In the genomic region with DNA sequence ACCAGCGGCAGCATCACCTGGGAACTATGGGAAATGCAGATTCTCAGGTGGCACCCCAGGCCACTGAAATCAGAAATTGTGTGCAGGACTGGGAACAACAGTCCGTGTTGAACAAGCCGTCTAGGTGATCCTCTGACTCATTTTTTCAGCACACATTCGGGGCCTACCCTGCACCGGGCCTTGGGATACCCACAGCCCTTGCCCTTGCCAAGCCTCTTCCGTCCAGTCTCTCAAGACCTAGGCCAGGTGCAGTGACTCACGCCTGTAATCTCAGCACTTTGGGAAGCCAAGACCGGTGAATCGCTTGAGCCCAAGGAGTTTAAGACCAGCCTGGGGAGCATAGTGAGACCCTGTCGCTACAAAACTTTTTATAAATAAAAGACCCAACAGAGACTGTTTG, we compare ENCODE assay signal across 28 cellular contexts. TPM values are rescaled to one million over a fixed set of nuclear protein-coding genes. Genes with fewer than 3 reads are reported as not detected.
A peak's percentile ranks its signal among the peaks of the same experiment; 100 is the strongest.
DNase-seq lines count a peak whose midpoint lies in the region; ATAC-seq and TF ChIP-seq lines count a peak whose summit lies in the region.
"Had no signal": no experiment of that assay in that cellular context is flagged by ENCODE, and none has a peak within 500 bp of the region (broad histone marks: within the 10 kb centered on the region; RNA-seq: fewer than 3 reads in every experiment).

No MANE protein-coding gene starts in this region.

- TF ChIP-seq POLR2A in adrenal gland (IDR thresholded peaks at IDR 0.05), result no peak

- H3K4me3 Mint-ChIP-seq in CD8-positive, alpha-beta T cell, result no peak overlapping the region
- H3K4me3 Mint-ChIP-seq in activated naive CD8-positive, alpha-beta T cell treated with anti-CD3 and anti-CD28 coated beads, Interleukin-2, amount 10 ng/mL, durations not matched to agents 7 days and 5 days, result no peak overlapping the region
- H3K4me3 Mint-ChIP-seq in natural killer cell treated with Interleukin-12 subunit alpha and Interleukin-12 subunit beta and Interleukin-15 and Interleukin-18, amount 100 ng/mL, for 72 hours, result no peak overlapping the region
- H3K4me3 Mint-ChIP-seq: activated CD4-positive, alpha-beta memory T cell treated with anti-CD3 and anti-CD28 coated beads, Interleukin-2, amount 10 ng/mL, durations not matched to agents 7 days and 5 days; CD4-positive, CD25-positive, alpha-beta regulatory T cell; nephron had no signal

- peak overlapping the region; percentile 28 to 89 (median 71); a peak in 21 of 22 replicates for H3K4me2 ChIP-seq in BLaER1 treated with 17β-estradiol and CSF1 and Interleukin-3, amounts not matched to agents 10 nM and 100 nM

- H3K4me3 ChIP-seq in BLaER1 treated with 17β-estradiol and CSF1 and Interleukin-3, amounts not matched to agents 10 nM and 100 nM, result no peak overlapping the region
- H3K4me3 ChIP-seq in CD8-positive, alpha-beta T cell (ENCODE audit: low read depth, low read length), result no peak overlapping the region
- no peak overlapping the region for H3K4me3 ChIP-seq in WERI-Rb-1 (ENCODE audit: low read depth, low read length)
- H3K4me3 ChIP-seq in adrenal gland, result no peak overlapping the region
- H3K4me3 ChIP-seq in MG63, result no peak overlapping the region
- H3K4me3 ChIP-seq: body of pancreas, esophagus squamous epithelium, ovary had no signal

- H3K9ac ChIP-seq in BLaER1 treated with 17β-estradiol and CSF1 and Interleukin-3, amounts not matched to agents 10 nM and 100 nM, result peak overlapping the region in 7 of 11 experiments; percentile 13 to 51 (median 32); a peak in 5 of 22 replicates

- no peak for ATAC-seq in CD8-positive, alpha-beta T cell
- no peak for ATAC-seq in activated naive CD8-positive, alpha-beta T cell treated with anti-CD3 and anti-CD28 coated beads, Interleukin-2, amount 10 ng/mL, durations not matched to agents 7 days and 5 days (ENCODE audit: low read depth)
- no peak for ATAC-seq in natural killer cell treated with Interleukin-12 subunit alpha and Interleukin-12 subunit beta and Interleukin-15 and Interleukin-18, amount 100 ng/mL, for 72 hours
- ATAC-seq: body of pancreas, foreskin keratinocyte had no signal

- H4K20me1 ChIP-seq in BLaER1 treated with 17β-estradiol and CSF1 and Interleukin-3, amounts not matched to agents 10 nM and 100 nM, result peaks cover 0 to 98% (median 49%) of the 10 kb centered on the region in 11 experiments; a peak in 19 of 22 replicates

- no peaks in the 10 kb centered on the region for H3K27me3 ChIP-seq in BLaER1 treated with 17β-estradiol and CSF1 and Interleukin-3, amounts not matched to agents 10 nM and 100 nM
- H3K27me3 ChIP-seq in CD8-positive, alpha-beta T cell (ENCODE audit: insufficient read depth, low read length), result no peaks in the 10 kb centered on the region
- H3K27me3 ChIP-seq in WERI-Rb-1 (ENCODE audit: insufficient read depth, low read depth, severe bottlenecking) (no peaks in the 10 kb centered on the region), adrenal gland (no peaks in the 10 kb centered on the region), MG63 (no peaks in the 10 kb centered on the region)
- H3K27me3 ChIP-seq: body of pancreas, esophagus squamous epithelium, foreskin keratinocyte, ovary had no signal

- H3K4me1 Mint-ChIP-seq in CD8-positive, alpha-beta T cell (ENCODE audit: low read depth), result peaks cover 36% of the 10 kb centered on the region
- H3K4me1 Mint-ChIP-seq in activated naive CD8-positive, alpha-beta T cell treated with anti-CD3 and anti-CD28 coated beads, Interleukin-2, amount 10 ng/mL, durations not matched to agents 7 days and 5 days, result peaks cover 37% of the 10 kb centered on the region
- peaks cover 34 to 42% of the 10 kb centered on the region in 2 donors for H3K4me1 Mint-ChIP-seq in natural killer cell treated with Interleukin-12 subunit alpha and Interleukin-12 subunit beta and Interleukin-15 and Interleukin-18, amount 100 ng/mL, for 72 hours (ENCODE audit: low read depth in 2 of 2)

- CTCF ChIA-PET in CD8-positive, alpha-beta T cell (lab: Charles Lee), result no interaction called here

- TF ChIP-seq CTCF in CD8-positive, alpha-beta T cell (IDR thresholded peaks at IDR 0.05), result no peak
- TF ChIP-seq CTCF in WERI-Rb-1 (IDR thresholded peaks at IDR 0.05; ENCODE audit: low read depth, low read length) (no peak), adrenal gland (IDR thresholded peaks at IDR 0.05) (no peak)

- H3K9me3 Mint-ChIP-seq in CD8-positive, alpha-beta T cell, result no peaks in the 10 kb centered on the region
- H3K9me3 Mint-ChIP-seq in activated naive CD8-positive, alpha-beta T cell treated with anti-CD3 and anti-CD28 coated beads, Interleukin-2, amount 10 ng/mL, durations not matched to agents 7 days and 5 days, result no peaks in the 10 kb centered on the region
- no peaks in the 10 kb centered on the region for H3K9me3 Mint-ChIP-seq in natural killer cell treated with Interleukin-12 subunit alpha and Interleukin-12 subunit beta and Interleukin-15 and Interleukin-18, amount 100 ng/mL, for 72 hours
- H3K9me3 Mint-ChIP-seq: activated CD4-positive, alpha-beta memory T cell treated with anti-CD3 and anti-CD28 coated beads, Interleukin-2, amount 10 ng/mL, durations not matched to agents 7 days and 5 days; nephron had no signal

- H3K27ac Mint-ChIP-seq in CD8-positive, alpha-beta T cell, result peak overlapping the region; percentile 49
- H3K27ac Mint-ChIP-seq in activated naive CD8-positive, alpha-beta T cell treated with anti-CD3 and anti-CD28 coated beads, Interleukin-2, amount 10 ng/mL, durations not matched to agents 7 days and 5 days, result peak overlapping the region; percentile 51
- H3K27ac Mint-ChIP-seq in natural killer cell treated with Interleukin-12 subunit alpha and Interleukin-12 subunit beta and Interleukin-15 and Interleukin-18, amount 100 ng/mL, for 72 hours, result peak overlapping the region; percentile 54 to 90
- H3K27ac Mint-ChIP-seq: nephron had no signal

- intact Hi-C loops in CD8-positive, alpha-beta T cell (cut with DNase I, micrococcal nuclease), result no loop called here
- intact Hi-C loops in adrenal gland (cut with DNase I), result no loop called here

- POLR2A ChIA-PET in CD8-positive, alpha-beta T cell (lab: Charles Lee), result interaction anchor here (1.1 to 1.5 kb wide), 2 partner anchors 12 to 16 kb away, joined by 3 read pairs; no protein-coding TSS in a partner anchor
- POLR2A ChIA-PET in activated naive CD8-positive, alpha-beta T cell treated with anti-CD3 and anti-CD28 coated beads, Interleukin-2, amount 10 ng/mL, durations not matched to agents 7 days and 5 days (lab: Charles Lee), result interaction anchor here (0.6 to 3.7 kb wide), 3 partner anchors 8 to 16 kb away, joined by 3 to 17 read pairs (median 3); no protein-coding TSS in a partner anchor

- no peak for DNase-seq in CD8-positive, alpha-beta T cell
- no peak for DNase-seq in activated naive CD8-positive, alpha-beta T cell treated with anti-CD3 and anti-CD28 coated beads, Interleukin-2, amount 10 ng/mL, durations not matched to agents 7 days and 5 days
- no peak for DNase-seq in natural killer cell treated with Interleukin-12 subunit alpha and Interleukin-12 subunit beta and Interleukin-15 and Interleukin-18, amount 100 ng/mL, for 72 hours (ENCODE audit: low spot score)
- DNase-seq in WERI-Rb-1 (no peak), CD1c-positive myeloid dendritic cell (ENCODE audit: extremely low spot score) (no peak), adrenal gland (no peak), MG63 (no peak)
- DNase-seq: activated CD4-positive, alpha-beta memory T cell treated with anti-CD3 and anti-CD28 coated beads, Interleukin-2, amount 10 ng/mL, durations not matched to agents 7 days and 5 days; activated CD4-positive, CD25-positive, alpha-beta regulatory T cell treated with anti-CD3 and anti-CD28 coated beads, Interleukin-2, amount 50 U/mL, for 72 hours; activated CD8-positive, alpha-beta memory T cell treated with anti-CD3 and anti-CD28 coated beads, Interleukin-2, amount 50 U/mL, for 48 hours; body of pancreas; CD4-positive, CD25-positive, alpha-beta regulatory T cell; cerebellar nuclear complex; esophagus squamous epithelium; foreskin keratinocyte; H7; head of caudate nucleus; islet precursor cell; left ventricle myocardium superior; NCI-H1092 treated with DMSO at 0.1 percent for 48 hours; NCI-H187 treated with DMSO at 0.1 percent for 48 hours; NCI-H2171 treated with DMSO at 0.1 percent for 48 hours; NCI-H510A; ovary; stimulated activated CD4-positive, alpha-beta T cell treated with anti-CD3 and anti-CD28 coated beads, Interleukin-15, amount 100 ng/mL, for 24 hours; stimulated activated CD4-positive, alpha-beta T cell treated with anti-CD3 and anti-CD28 coated beads, Interleukin-4, amount 100 ng/mL, for 4 hours had no signal

- no peaks in the 10 kb centered on the region for H3K27me3 Mint-ChIP-seq in CD8-positive, alpha-beta T cell (ENCODE audit: low read depth)
- no peaks in the 10 kb centered on the region for H3K27me3 Mint-ChIP-seq in activated naive CD8-positive, alpha-beta T cell treated with anti-CD3 and anti-CD28 coated beads, Interleukin-2, amount 10 ng/mL, durations not matched to agents 7 days and 5 days
- H3K27me3 Mint-ChIP-seq in natural killer cell treated with Interleukin-12 subunit alpha and Interleukin-12 subunit beta and Interleukin-15 and Interleukin-18, amount 100 ng/mL, for 72 hours, result no peaks in the 10 kb centered on the region
- H3K27me3 Mint-ChIP-seq: activated CD4-positive, alpha-beta memory T cell treated with anti-CD3 and anti-CD28 coated beads, Interleukin-2, amount 10 ng/mL, durations not matched to agents 7 days and 5 days had no signal

- peaks cover 22 to 99% (median 60%) of the 10 kb centered on the region in 10 experiments for H3K4me1 ChIP-seq in BLaER1 treated with 17β-estradiol and CSF1 and Interleukin-3, amounts not matched to agents 10 nM and 100 nM
- H3K4me1 ChIP-seq in CD8-positive, alpha-beta T cell (ENCODE audit: insufficient read depth, low read length), result peaks cover 12% of the 10 kb centered on the region
- no peaks in the 10 kb centered on the region for H3K4me1 ChIP-seq in adrenal gland (replicated peaks in 1 of 2)
- H3K4me1 ChIP-seq: body of pancreas, foreskin keratinocyte had no signal

- peaks cover 84% of the 10 kb centered on the region for H3K36me3 Mint-ChIP-seq in CD8-positive, alpha-beta T cell
- peaks cover 31% of the 10 kb centered on the region for H3K36me3 Mint-ChIP-seq in activated naive CD8-positive, alpha-beta T cell treated with anti-CD3 and anti-CD28 coated beads, Interleukin-2, amount 10 ng/mL, durations not matched to agents 7 days and 5 days
- H3K36me3 Mint-ChIP-seq in natural killer cell treated with Interleukin-12 subunit alpha and Interleukin-12 subunit beta and Interleukin-15 and Interleukin-18, amount 100 ng/mL, for 72 hours, result peaks cover 21% of the 10 kb centered on the region

- WGBS in adrenal gland, 4 donors, result 86 to 94% (median 88%) methylated on average over 5 to 10 of the region's 10 CpGs

- peak overlapping the region in 8 of 11 experiments; percentile 6 to 70 (median 56); a peak in 14 of 22 replicates for H3K27ac ChIP-seq in BLaER1 treated with 17β-estradiol and CSF1 and Interleukin-3, amounts not matched to agents 10 nM and 100 nM
- H3K27ac ChIP-seq in CD8-positive, alpha-beta T cell (ENCODE audit: low read depth, low read length), result no peak overlapping the region
- H3K27ac ChIP-seq in WERI-Rb-1, result no peak overlapping the region
- H3K27ac ChIP-seq in adrenal gland, result no peak overlapping the region
- H3K27ac ChIP-seq: esophagus squamous epithelium, foreskin keratinocyte, ovary had no signal

- H3K9me3 ChIP-seq in BLaER1 treated with 17β-estradiol and CSF1 and Interleukin-3, amounts not matched to agents 10 nM and 100 nM (replicated peaks in 1 of 11), result no peaks in the 10 kb centered on the region
- no peaks in the 10 kb centered on the region for H3K9me3 ChIP-seq in CD8-positive, alpha-beta T cell (ENCODE audit: low read length)
- H3K9me3 ChIP-seq in WERI-Rb-1 (ENCODE audit: severe bottlenecking) (no peaks in the 10 kb centered on the region), adrenal gland (replicated peaks in 1 of 3) (no peaks in the 10 kb centered on the region), MG63 (no peaks in the 10 kb centered on the region)
- H3K9me3 ChIP-seq: body of pancreas, esophagus squamous epithelium, ovary had no signal

- H3K36me3 ChIP-seq in BLaER1 treated with 17β-estradiol and CSF1 and Interleukin-3, amounts not matched to agents 10 nM and 100 nM, result peaks cover 75 to 100% (median 92%) of the 10 kb centered on the region in 11 experiments
- peaks cover 68% of the 10 kb centered on the region for H3K36me3 ChIP-seq in CD8-positive, alpha-beta T cell (ENCODE audit: insufficient read depth, low read length)
- H3K36me3 ChIP-seq in WERI-Rb-1 (no peaks in the 10 kb centered on the region), adrenal gland (replicated peaks in 1 of 2) (peaks cover 0 to 22% of the 10 kb centered on the region in 2 donors), MG63 (peaks cover 58% of the 10 kb centered on the region)
- H3K36me3 ChIP-seq: ovary had no signal

RNA-seq across cellular contexts. Expression of a gene that starts 18.3 kb away (rescaled TPM):
- 100 to 1,000 TPM; 652 to 710 TPM for total RNA-seq in CD8-positive, alpha-beta T cell
- total RNA-seq in activated naive CD8-positive, alpha-beta T cell treated with anti-CD3 and anti-CD28 coated beads, Interleukin-2, amount 10 ng/mL, durations not matched to agents 7 days and 5 days, result 100 to 1,000 TPM; 172 to 179 TPM
- 100 to 1,000 TPM; 108 to 131 TPM for total RNA-seq in natural killer cell treated with Interleukin-12 subunit alpha and Interleukin-12 subunit beta and Interleukin-15 and Interleukin-18, amount 100 ng/mL, for 72 hours
- total RNA-seq in adrenal gland, result 10 to 100 TPM; 17.4 to 75.9 (median 42.2) TPM
- polyA plus RNA-seq in adrenal gland, result 10 to 100 TPM in 2 of 3 donors, 1 to 10 TPM in 1; 8.7 to 37.9 (median 17.1) TPM
- total RNA-seq in MG63 (2014; rRNA removed; shearing (Covaris generic); ENCODE audit: low replicate concordance), result 5.6 and 8.6 TPM in 2 replicates

RNA-seq across cellular contexts. Expression of a gene that starts 25.5 kb away (rescaled TPM):
- 10 to 100 TPM; 32.0 to 33.5 TPM for total RNA-seq in CD8-positive, alpha-beta T cell
- 10 to 100 TPM; 37.8 to 40.8 TPM for total RNA-seq in activated naive CD8-positive, alpha-beta T cell treated with anti-CD3 and anti-CD28 coated beads, Interleukin-2, amount 10 ng/mL, durations not matched to agents 7 days and 5 days
- total RNA-seq in natural killer cell treated with Interleukin-12 subunit alpha and Interleukin-12 subunit beta and Interleukin-15 and Interleukin-18, amount 100 ng/mL, for 72 hours, result 10 to 100 TPM; 52.5 to 56.2 TPM
- 10 to 100 TPM in 7 of 8 donors, 1 to 10 TPM in 1; 9.2 to 25.6 (median 19.8) TPM for total RNA-seq in adrenal gland
- polyA plus RNA-seq in adrenal gland, result 10 to 100 TPM in 1 of 3 donors, 1 to 10 TPM in 2; 9.4 to 17.4 (median 10.0) TPM
- 2.8 and 22.3 TPM in 2 replicates for total RNA-seq in MG63 (2014; rRNA removed; shearing (Covaris generic); ENCODE audit: low replicate concordance)

RNA-seq across cellular contexts. Expression of a gene that starts 28.5 kb away (rescaled TPM):
- 10 to 100 TPM; 19.6 to 25.9 TPM for total RNA-seq in CD8-positive, alpha-beta T cell
- total RNA-seq in activated naive CD8-positive, alpha-beta T cell treated with anti-CD3 and anti-CD28 coated beads, Interleukin-2, amount 10 ng/mL, durations not matched to agents 7 days and 5 days, result 10 to 100 TPM; 11.5 to 13.0 TPM
- 1 to 10 TPM; 4.9 to 9.3 TPM for total RNA-seq in natural killer cell treated with Interleukin-12 subunit alpha and Interleukin-12 subunit beta and Interleukin-15 and Interleukin-18, amount 100 ng/mL, for 72 hours
- total RNA-seq in adrenal gland, result 10 to 100 TPM in 5 of 8 donors, 1 to 10 TPM in 3; 7.5 to 16.8 (median 12.4) TPM
- polyA plus RNA-seq in adrenal gland, result 10 to 100 TPM in 1 of 3 donors, 1 to 10 TPM in 2; 2.7 to 14.4 (median 8.9) TPM
- 2.4 and 31.0 TPM in 2 replicates for total RNA-seq in MG63 (2014; rRNA removed; shearing (Covaris generic); ENCODE audit: low replicate concordance)

RNA-seq across cellular contexts. Expression of a gene that starts 40.9 kb away (rescaled TPM):
- 1 to 10 TPM; 7.8 to 9.7 TPM for total RNA-seq in CD8-positive, alpha-beta T cell
- 10 to 100 TPM; 11.4 to 13.0 TPM for total RNA-seq in activated naive CD8-positive, alpha-beta T cell treated with anti-CD3 and anti-CD28 coated beads, Interleukin-2, amount 10 ng/mL, durations not matched to agents 7 days and 5 days
- 1 to 10 TPM; 4.7 to 6.7 TPM for total RNA-seq in natural killer cell treated with Interleukin-12 subunit alpha and Interleukin-12 subunit beta and Interleukin-15 and Interleukin-18, amount 100 ng/mL, for 72 hours
- 10 to 100 TPM in 2 of 8 donors, 1 to 10 TPM in 6; 2.0 to 13.5 (median 9.6) TPM for total RNA-seq in adrenal gland
- polyA plus RNA-seq in adrenal gland, result 10 to 100 TPM in 2 of 3 donors, 1 to 10 TPM in 1; 1.9 to 88.6 (median 30.6) TPM
- total RNA-seq in MG63 (2014; rRNA removed; shearing (Covaris generic); ENCODE audit: low replicate concordance), result 0.64 and 1.5 TPM in 2 replicates

Comparison
In these comparisons a context has a peak if more than half of its experiments do, and no peak if none do; other contexts are left out.
1. H3K27ac ChIP-seq: peak in BLaER1 treated with 17β-estradiol and CSF1 and Interleukin-3, amounts not matched to agents 10 nM and 100 nM (8 of 11); none in CD8-positive, alpha-beta T cell (single experiment), WERI-Rb-1 (single experiment) and adrenal gland (0 of 5).
2. Peak in every context shown above with its lines, with median percentiles within 50 percentile points of each other: H3K27ac Mint-ChIP-seq.